Comparison of ENCODE assay signal across 8 cellular contexts in genomic region chr7:149856-150636, GRCh38. TPM values are rescaled to one million over a fixed set of nuclear protein-coding genes. Genes with fewer than 3 reads are reported as not detected.
DNase-seq lines count a peak whose midpoint lies in the region; ATAC-seq and TF ChIP-seq lines count a peak whose summit lies in the region.

No MANE protein-coding gene starts in this region.

- H3K36me3 Mint-ChIP-seq in activated T-helper 2 cell treated with anti-CD3 and anti-CD28 coated beads, Interferon-gamma antibody, Interleukin-2, Interleukin-4, amounts not matched to agents 10 μg/mL and 5 μg/mL and 100 μg/mL, durations not matched to agents 14 hours and 24 hours and 36 hours (ENCODE audit: low read depth), result no peaks in the 10 kb centered on the region

- no peaks in the 10 kb centered on the region for H3K9me3 ChIP-seq in heart right ventricle

- peak overlapping the region; percentile 94 for H2AFZ ChIP-seq in ACC112 (ENCODE audit: low read length, unreplicated experiment)

- intact Hi-C loops in activated T-helper 2 cell treated with anti-CD3 and anti-CD28 coated beads, Interferon-gamma antibody, Interleukin-2, Interleukin-4, amounts not matched to agents 10 μg/mL and 5 μg/mL and 100 μg/mL, durations not matched to agents 14 hours and 24 hours and 36 hours (cut with micrococcal nuclease), result no loop called here
- intact Hi-C loops in heart right ventricle (cut with DNase I) (loop anchor here in 4 of 10 donors (2.0 to 5.0 kb wide), 2 partner anchors 42 to 43 kb away; partner anchors contain the start of gene FAM20C (in 4 of the 4)), sciatic nerve (cut with DNase I) (no loop called here)

- peaks cover 8% of the 10 kb centered on the region for H3K4me1 ChIP-seq in ACC112 (ENCODE audit: control insufficient read depth, insufficient read depth, low read length, unreplicated experiment)
- peaks cover 4 to 36% (median 12%) of the 10 kb centered on the region in 9 donors for H3K4me1 ChIP-seq in heart right ventricle

- no peaks in the 10 kb centered on the region for H3K9me3 Mint-ChIP-seq in activated T-helper 2 cell treated with anti-CD3 and anti-CD28 coated beads, Interferon-gamma antibody, Interleukin-2, Interleukin-4, amounts not matched to agents 10 μg/mL and 5 μg/mL and 100 μg/mL, durations not matched to agents 14 hours and 24 hours and 36 hours

- peaks cover 2% of the 10 kb centered on the region for H3K27me3 Mint-ChIP-seq in activated T-helper 2 cell treated with anti-CD3 and anti-CD28 coated beads, Interferon-gamma antibody, Interleukin-2, Interleukin-4, amounts not matched to agents 10 μg/mL and 5 μg/mL and 100 μg/mL, durations not matched to agents 14 hours and 24 hours and 36 hours (ENCODE audit: low read depth)

- H3K27ac Mint-ChIP-seq in activated T-helper 2 cell treated with anti-CD3 and anti-CD28 coated beads, Interferon-gamma antibody, Interleukin-2, Interleukin-4, amounts not matched to agents 10 μg/mL and 5 μg/mL and 100 μg/mL, durations not matched to agents 14 hours and 24 hours and 36 hours, result peak overlapping the region; percentile 100

- no peaks in the 10 kb centered on the region for H3K79me2 ChIP-seq in ACC112 (ENCODE audit: control insufficient read depth, insufficient read depth, low read length, unreplicated experiment)

- peak in 1 of 9 donors; percentile 8 for TF ChIP-seq CTCF in heart right ventricle (IDR thresholded peaks at IDR 0.05)

- peak overlapping the region; percentile 86 for H3K4me3 ChIP-seq in ACC112 (ENCODE audit: low read depth, low read length)
- peak overlapping the region; percentile 41 to 72 (median 57) for H3K4me3 ChIP-seq in heart right ventricle

- H3K27ac ChIP-seq in ACC112 (ENCODE audit: low read depth, low read length) (peak overlapping the region; percentile 83), heart right ventricle (peak overlapping the region; percentile 90 to 99 (median 96))

- H3K36me3 ChIP-seq in ACC112 (ENCODE audit: insufficient read depth, low read length) (peaks cover 7% of the 10 kb centered on the region; the same call in 1 of the 2 replicates), heart right ventricle (peaks cover 0 to 5% (median 0%) of the 10 kb centered on the region in 9 donors)

- H3K4me1 Mint-ChIP-seq in activated T-helper 2 cell treated with anti-CD3 and anti-CD28 coated beads, Interferon-gamma antibody, Interleukin-2, Interleukin-4, amounts not matched to agents 10 μg/mL and 5 μg/mL and 100 μg/mL, durations not matched to agents 14 hours and 24 hours and 36 hours (ENCODE audit: low read depth), result peaks cover 15% of the 10 kb centered on the region

- ATAC-seq in GM21390 (IDR thresholded peaks at IDR 0.05; ENCODE audit: unreplicated experiment) (peak; percentile 18), heart right ventricle (peak; percentile 14 to 45 (median 22)), sciatic nerve (peak; percentile 51), HG02870 (IDR thresholded peaks at IDR 0.05; ENCODE audit: unreplicated experiment) (no peak)

- DNase-seq in NCI-H1105 treated with DMSO at 0.1 percent for 48 hours (lab: John Stamatoyannopoulos, UW), result peak; percentile 41
- DNase-seq in activated T-helper 2 cell treated with anti-CD3 and anti-CD28 coated beads, Interferon-gamma antibody, Interleukin-2, Interleukin-4, amounts not matched to agents 10 μg/mL and 5 μg/mL and 100 μg/mL, durations not matched to agents 14 hours and 24 hours and 36 hours (ENCODE audit: low spot score), result peak; percentile 12
- DNase-seq in heart right ventricle, result peak; percentile 48 to 60
- peak; percentile 79 for DNase-seq in sciatic nerve (ENCODE audit: low spot score)
- no peak for DNase-seq in cerebellum (ENCODE audit: low spot score)

- H3K27me3 ChIP-seq in ACC112 (ENCODE audit: insufficient read depth, low read length) (no peaks in the 10 kb centered on the region), heart right ventricle (no peaks in the 10 kb centered on the region)

- H3K4me3 Mint-ChIP-seq in activated T-helper 2 cell treated with anti-CD3 and anti-CD28 coated beads, Interferon-gamma antibody, Interleukin-2, Interleukin-4, amounts not matched to agents 10 μg/mL and 5 μg/mL and 100 μg/mL, durations not matched to agents 14 hours and 24 hours and 36 hours (ENCODE audit: low read depth), result peak overlapping the region; percentile 90

- 44 to 47% methylated on average over 37 of the region's 37 CpGs for whole genome bisulfite sequencing in heart right ventricle, 2 donors

RNA-seq across cellular contexts. Expression of gene FAM20C, which starts 42.3 kb away (rescaled TPM):
- 0.74 and 1.3 TPM in 2 replicates for total RNA-seq in activated T-helper 2 cell treated with anti-CD3 and anti-CD28 coated beads, Interferon-gamma antibody, Interleukin-2, Interleukin-4, amounts not matched to agents 10 μg/mL and 5 μg/mL and 100 μg/mL, durations not matched to agents 14 hours and 24 hours and 36 hours
- total RNA-seq in heart right ventricle (10 to 100 TPM; 12.4 to 59.8 (median 19.2) TPM), sciatic nerve (57.0 TPM), cerebellum (19.8 TPM)
- 10 to 100 TPM; 12.7 to 24.0 TPM for polyA plus RNA-seq in heart right ventricle
